ENCODE assay signal across 1 cellular context in genomic region chr3:37988931-37989525, GRCh38.
TF ChIP-seq lines count a peak whose summit lies in the region.

No MANE protein-coding gene starts in this region.

TF ChIP-seq in H1, 55 proteins besides CTCF, POLR2A, EP300 and RAD21:
- TF ChIP-seq MAX (IDR thresholded peaks at IDR 0.05) (no peak), SUZ12 (IDR thresholded peaks at IDR 0.05; ENCODE audit: low read length) (no peak), KDM1A (IDR thresholded peaks at IDR 0.05; ENCODE audit: borderline replicate concordance, low read length) (no peak), SP1 (IDR thresholded peaks at IDR 0.05; ENCODE audit: low read depth, low read length) (no peak), SP4 (IDR thresholded peaks at IDR 0.05; ENCODE audit: low read length) (no peak), POLR2AphosphoS5 (IDR thresholded peaks at IDR 0.05; ENCODE audit: low read depth, low read length) (no peak), BCL11A (IDR thresholded peaks at IDR 0.05; ENCODE audit: low read depth in 2 of 2, low read length in 2 of 2) (no peak), FOSL1 (IDR thresholded peaks at IDR 0.05; ENCODE audit: insufficient read depth, low read depth, low read length) (no peak), CHD7 (IDR thresholded peaks at IDR 0.05; ENCODE audit: insufficient replicate concordance, low read length) (no peak), SRF (IDR thresholded peaks at IDR 0.05; ENCODE audit: low read depth, low read length) (no peak), BRCA1 (IDR thresholded peaks at IDR 0.05; ENCODE audit: low read depth, low read length) (no peak), MAFK (IDR thresholded peaks at IDR 0.05; ENCODE audit: low read depth, low read length) (no peak)
